In the genomic region with DNA sequence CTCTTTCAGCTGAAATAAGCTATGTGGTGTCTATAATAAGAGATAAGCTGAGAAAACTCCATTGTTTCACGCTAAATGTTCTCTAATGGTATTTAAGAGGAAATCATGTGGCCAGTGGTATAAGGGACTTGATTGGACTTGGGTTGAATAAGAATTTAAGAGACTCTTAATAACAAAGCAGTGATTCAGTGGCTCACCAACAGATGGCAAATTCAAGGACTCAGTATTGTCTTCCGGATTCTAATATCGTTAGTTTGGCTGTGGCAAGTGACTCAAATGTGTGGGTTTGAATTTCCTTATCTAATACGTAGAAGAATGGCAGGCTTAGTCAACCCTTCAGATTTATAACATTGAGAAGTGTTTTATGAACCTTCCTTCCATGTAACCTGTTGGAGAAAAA, we compare ENCODE assay signal across 12 cellular contexts. TPM values are rescaled to one million over a fixed set of nuclear protein-coding genes. Genes with fewer than 3 reads are reported as not detected.
A peak's percentile ranks its signal among the peaks of the same experiment; 100 is the strongest.
DNase-seq lines count a peak whose midpoint lies in the region; ATAC-seq and TF ChIP-seq lines count a peak whose summit lies in the region.
"Had no signal": no experiment of that assay in that cellular context is flagged by ENCODE, and none has a peak within 500 bp of the region (broad histone marks: within the 10 kb centered on the region; RNA-seq: fewer than 3 reads in every experiment).

No MANE protein-coding gene starts in this region.

- ATAC-seq in WTC11: peak; percentile 70

- H3K36me3 ChIP-seq in cardiac muscle cell (peaks cover 5% of the 10 kb centered on the region), OCI-LY7 (ENCODE audit: insufficient read depth, low read length) (peaks cover 12% of the 10 kb centered on the region; the same call in 1 of the 2 replicates)

- POLR2A ChIA-PET in WTC11 (lab: Charles Lee) (no interaction called here), GM10248 (lab: Yijun Ruan, JAX) (no interaction called here), OCI-LY7 (lab: Charles Lee) (interaction anchor here (0.8 kb wide), 1 partner anchor 18 kb away, joined by 5 read pairs; no protein-coding TSS in a partner anchor)

- H3K27ac Mint-ChIP-seq in WTC11: peak overlapping the region; percentile 35
- no peak overlapping the region for H3K27ac Mint-ChIP-seq in endothelial cell (ENCODE audit: unreplicated experiment)

- DNase-seq in cardiac muscle cell (ENCODE audit: low read depth in 1 of 2, low spot score in 1 of 2): peak in 1 of 2 donors; percentile 81
- DNase-seq in cardiac septum (ENCODE audit: low spot score): no peak
- no peak for DNase-seq in WTC11 (ENCODE audit: low spot score)
- peak; percentile 96 for DNase-seq in foreskin melanocyte
- no peak for DNase-seq in NCI-H446 (lab: John Stamatoyannopoulos, UW)
- DNase-seq in endothelial cell (ENCODE audit: low spot score): no peak
- no peak for DNase-seq in GM10248 (ENCODE audit: extremely low spot score)
- DNase-seq in OCI-LY7 (ENCODE audit: low spot score): no peak
- DNase-seq: ACHN, DMS53, RPMI8226 had no signal

- peak; percentile 33 for TF ChIP-seq CTCF in cardiac muscle cell (IDR thresholded peaks at IDR 0.05; ENCODE audit: low read depth, low read length)
- TF ChIP-seq CTCF in WTC11 (IDR thresholded peaks at IDR 0.05): no peak
- no peak for TF ChIP-seq CTCF in endothelial cell (IDR thresholded peaks at IDR 0.05; ENCODE audit: unreplicated experiment)
- no peak for TF ChIP-seq CTCF in GM10248 (IDR thresholded peaks at IDR 0.05; ENCODE audit: control extremely low read depth, extremely low read depth, low read depth, missing control alignments)
- TF ChIP-seq CTCF in OCI-LY7 (conservative IDR thresholded peaks at IDR 0.05; ENCODE audit: low read length): no peak

- H2AFZ ChIP-seq in OCI-LY7 (ENCODE audit: low read length): no peak overlapping the region

- H3K9me3 Mint-ChIP-seq in WTC11 (no peaks in the 10 kb centered on the region), endothelial cell (ENCODE audit: unreplicated experiment) (no peaks in the 10 kb centered on the region)

- H3K27me3 Mint-ChIP-seq in WTC11 (ENCODE audit: low read depth) (no peaks in the 10 kb centered on the region), endothelial cell (ENCODE audit: unreplicated experiment) (no peaks in the 10 kb centered on the region)

- H4K20me1 ChIP-seq in OCI-LY7 (ENCODE audit: insufficient read depth, low read length): no peaks in the 10 kb centered on the region

- H3K4me3 Mint-ChIP-seq in WTC11: peak overlapping the region; percentile 5; the same call in 1 of the 2 replicates
- no peak overlapping the region for H3K4me3 Mint-ChIP-seq in endothelial cell (ENCODE audit: unreplicated experiment)

- H3K9me2 ChIP-seq in OCI-LY7 (ENCODE audit: insufficient read depth, low read length): no peaks in the 10 kb centered on the region

- H3K79me2 ChIP-seq in OCI-LY7 (ENCODE audit: insufficient read depth, low read depth, low read length): no peaks in the 10 kb centered on the region

- H3K27me3 ChIP-seq in cardiac muscle cell: no peaks in the 10 kb centered on the region
- H3K27me3 ChIP-seq: tibial nerve had no signal

- no peak overlapping the region for H3K27ac ChIP-seq in cardiac muscle cell
- no peak overlapping the region for H3K27ac ChIP-seq in OCI-LY7 (ENCODE audit: low read depth, low read length, poor library complexity, severe bottlenecking)
- H3K27ac ChIP-seq: tibial nerve had no signal

- H3K36me3 Mint-ChIP-seq in WTC11 (peaks cover 4% of the 10 kb centered on the region), endothelial cell (ENCODE audit: low read depth, unreplicated experiment) (peaks cover 8% of the 10 kb centered on the region)

- intact Hi-C loops in cardiac septum (cut with DNase I) (no loop called here), OCI-LY7 (cut with micrococcal nuclease; ENCODE audit: unreplicated experiment) (no loop called here)

- no peak overlapping the region for H3K4me3 ChIP-seq in cardiac muscle cell
- H3K4me3 ChIP-seq in OCI-LY7 (ENCODE audit: low read depth, low read length, poor library complexity, severe bottlenecking): no peak overlapping the region
- H3K4me3 ChIP-seq: tibial nerve had no signal

- H3K9me3 ChIP-seq in cardiac muscle cell (ENCODE audit: low read depth): no peaks in the 10 kb centered on the region
- H3K9me3 ChIP-seq in OCI-LY7 (ENCODE audit: low read length): no peaks in the 10 kb centered on the region
- H3K9me3 ChIP-seq: tibial nerve had no signal

- BruUV-seq in OCI-LY7 (replicated peaks; lab: Mats Ljungman, UMichigan): no TSS peak

- H3K4me1 ChIP-seq in cardiac muscle cell (ENCODE audit: low read depth): no peaks in the 10 kb centered on the region
- H3K4me1 ChIP-seq in OCI-LY7 (ENCODE audit: insufficient read depth, low read length, poor library complexity, severe bottlenecking): no peaks in the 10 kb centered on the region
- H3K4me1 ChIP-seq: tibial nerve had no signal

- CTCF ChIA-PET in WTC11 (lab: Charles Lee): interaction anchor here (0.7 to 2.7 kb wide), 3 partner anchors 90 to 148 kb away, joined by 3 to 9 read pairs (median 3); no protein-coding TSS in a partner anchor
- CTCF ChIA-PET in GM10248 (lab: Yijun Ruan, JAX): interaction anchor here (1.1 to 3.4 kb wide), 3 partner anchors 25 to 148 kb away, joined by 3 to 9 read pairs (median 9); no protein-coding TSS in a partner anchor
- CTCF ChIA-PET in OCI-LY7 (lab: Charles Lee; ENCODE audit: unreplicated experiment): no interaction called here

- H3K4me2 ChIP-seq in OCI-LY7 (ENCODE audit: low read length): no peak overlapping the region

- H3K4me1 Mint-ChIP-seq in WTC11 (peaks cover 28% of the 10 kb centered on the region), endothelial cell (ENCODE audit: unreplicated experiment) (no peaks in the 10 kb centered on the region)

TF ChIP-seq in WTC11, 78 proteins besides CTCF, POLR2A, EP300 and RAD21 (continues in another document):
- TF ChIP-seq, protein P1, sequence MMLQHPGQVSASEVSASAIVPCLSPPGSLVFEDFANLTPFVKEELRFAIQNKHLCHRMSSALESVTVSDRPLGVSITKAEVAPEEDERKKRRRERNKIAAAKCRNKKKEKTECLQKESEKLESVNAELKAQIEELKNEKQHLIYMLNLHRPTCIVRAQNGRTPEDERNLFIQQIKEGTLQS (CRISPR knock-in tag; conservative IDR thresholded peaks at IDR 0.05): no peak
- TF ChIP-seq RELA (CRISPR knock-in tag; IDR thresholded peaks at IDR 0.05; ENCODE audit: borderline replicate concordance): no peak
- TF ChIP-seq NR1H2 (CRISPR knock-in tag; IDR thresholded peaks at IDR 0.05): no peak
- TF ChIP-seq, protein P2, sequence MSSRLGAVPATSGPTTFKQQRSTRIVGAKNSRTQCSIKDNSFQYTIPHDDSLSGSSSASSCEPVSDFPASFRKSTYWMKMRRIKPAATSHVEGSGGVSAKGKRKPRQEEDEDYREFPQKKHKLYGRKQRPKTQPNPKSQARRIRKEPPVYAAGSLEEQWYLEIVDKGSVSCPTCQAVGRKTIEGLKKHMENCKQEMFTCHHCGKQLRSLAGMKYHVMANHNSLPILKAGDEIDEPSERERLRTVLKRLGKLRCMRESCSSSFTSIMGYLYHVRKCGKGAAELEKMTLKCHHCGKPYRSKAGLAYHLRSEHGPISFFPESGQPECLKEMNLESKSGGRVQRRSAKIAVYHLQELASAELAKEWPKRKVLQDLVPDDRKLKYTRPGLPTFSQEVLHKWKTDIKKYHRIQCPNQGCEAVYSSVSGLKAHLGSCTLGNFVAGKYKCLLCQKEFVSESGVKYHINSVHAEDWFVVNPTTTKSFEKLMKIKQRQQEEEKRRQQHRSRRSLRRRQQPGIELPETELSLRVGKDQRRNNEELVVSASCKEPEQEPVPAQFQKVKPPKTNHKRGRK (CRISPR knock-in tag; IDR thresholded peaks at IDR 0.05; ENCODE audit: borderline replicate concordance): no peak
- TF ChIP-seq, protein P3, sequence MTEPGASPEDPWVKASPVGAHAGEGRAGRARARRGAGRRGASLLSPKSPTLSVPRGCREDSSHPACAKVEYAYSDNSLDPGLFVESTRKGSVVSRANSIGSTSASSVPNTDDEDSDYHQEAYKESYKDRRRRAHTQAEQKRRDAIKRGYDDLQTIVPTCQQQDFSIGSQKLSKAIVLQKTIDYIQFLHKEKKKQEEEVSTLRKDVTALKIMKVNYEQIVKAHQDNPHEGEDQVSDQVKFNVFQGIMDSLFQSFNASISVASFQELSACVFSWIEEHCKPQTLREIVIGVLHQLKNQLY (CRISPR knock-in tag; IDR thresholded peaks at IDR 0.05): no peak
- TF ChIP-seq NFE2L1 (CRISPR knock-in tag; IDR thresholded peaks at IDR 0.05): no peak
- no peak for TF ChIP-seq CREB1 (CRISPR knock-in tag; IDR thresholded peaks at IDR 0.05)
- TF ChIP-seq, protein P4, sequence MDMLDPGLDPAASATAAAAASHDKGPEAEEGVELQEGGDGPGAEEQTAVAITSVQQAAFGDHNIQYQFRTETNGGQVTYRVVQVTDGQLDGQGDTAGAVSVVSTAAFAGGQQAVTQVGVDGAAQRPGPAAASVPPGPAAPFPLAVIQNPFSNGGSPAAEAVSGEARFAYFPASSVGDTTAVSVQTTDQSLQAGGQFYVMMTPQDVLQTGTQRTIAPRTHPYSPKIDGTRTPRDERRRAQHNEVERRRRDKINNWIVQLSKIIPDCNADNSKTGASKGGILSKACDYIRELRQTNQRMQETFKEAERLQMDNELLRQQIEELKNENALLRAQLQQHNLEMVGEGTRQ (CRISPR knock-in tag; IDR thresholded peaks at IDR 0.05): no peak
- TF ChIP-seq TEAD4 (CRISPR knock-in tag; IDR thresholded peaks at IDR 0.05): no peak
- no peak for TF ChIP-seq ZNF263 (CRISPR knock-in tag; IDR thresholded peaks at IDR 0.05; ENCODE audit: low read depth)
- no peak for TF ChIP-seq OVOL2 (CRISPR knock-in tag; IDR thresholded peaks at IDR 0.05; ENCODE audit: borderline replicate concordance)
- TF ChIP-seq, protein P5, sequence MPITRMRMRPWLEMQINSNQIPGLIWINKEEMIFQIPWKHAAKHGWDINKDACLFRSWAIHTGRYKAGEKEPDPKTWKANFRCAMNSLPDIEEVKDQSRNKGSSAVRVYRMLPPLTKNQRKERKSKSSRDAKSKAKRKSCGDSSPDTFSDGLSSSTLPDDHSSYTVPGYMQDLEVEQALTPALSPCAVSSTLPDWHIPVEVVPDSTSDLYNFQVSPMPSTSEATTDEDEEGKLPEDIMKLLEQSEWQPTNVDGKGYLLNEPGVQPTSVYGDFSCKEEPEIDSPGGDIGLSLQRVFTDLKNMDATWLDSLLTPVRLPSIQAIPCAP (CRISPR knock-in tag; IDR thresholded peaks at IDR 0.05): no peak
- no peak for TF ChIP-seq FOXK1 (CRISPR knock-in tag; IDR thresholded peaks at IDR 0.05)

RNA-seq across cellular contexts. Expression of a gene that starts 49.1 kb away (rescaled TPM):
- 0.86 and 1.0 TPM in 2 replicates for total RNA-seq in cardiac muscle cell
- polyA plus RNA-seq in cardiac muscle cell: 0.14 and 0.34 TPM in 2 replicates
- total RNA-seq in cardiac septum: 0.97 TPM
- total RNA-seq in WTC11 (2021): 0.27 to 0.44 TPM (median 0.44 TPM) in 3 replicates
- 0.15 TPM for total RNA-seq in endothelial cell (ENCODE audit: unreplicated experiment)
- 0.05 and 0.06 TPM in 2 replicates for total RNA-seq in OCI-LY7 (2014; rRNA removed; shearing (Covaris generic))
- 0.57 TPM in 1 of 2 replicates, not detected in the other for total RNA-seq in OCI-LY7 (2022)
